Comparison of ENCODE assay signal across 2 cellular contexts in the genomic region with DNA sequence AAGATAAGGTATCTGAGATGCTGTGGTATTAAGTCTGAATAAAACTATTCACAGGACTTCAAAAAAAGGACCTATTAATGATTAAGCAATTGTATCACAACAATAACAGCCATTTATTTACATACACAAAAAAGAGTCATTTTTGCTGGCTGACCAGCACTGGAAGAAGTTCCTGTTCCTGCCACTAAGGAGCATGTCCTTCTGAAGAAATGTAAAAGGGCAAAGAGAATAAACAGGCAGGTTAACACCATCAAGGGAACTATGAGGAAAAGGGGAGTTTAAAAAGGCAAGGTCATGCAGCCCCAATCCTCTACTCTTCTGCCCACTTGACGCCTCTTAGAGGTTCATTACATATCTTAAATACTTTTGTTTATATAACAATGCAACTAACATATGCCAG.
TF ChIP-seq lines count a peak whose summit lies in the region.

No MANE protein-coding gene starts in this region.

TF ChIP-seq in liver, 16 proteins besides CTCF, POLR2A, EP300 and RAD21:
- TF ChIP-seq SP1 (IDR thresholded peaks at IDR 0.05), result no peak
- TF ChIP-seq FOXA2 (IDR thresholded peaks at IDR 0.05), result no peak
TF ChIP-seq in liver: peak in this region for 0.

TF ChIP-seq in HepG2, 621 proteins besides CTCF, POLR2A, EP300 and RAD21:
- TF ChIP-seq, protein P1, sequence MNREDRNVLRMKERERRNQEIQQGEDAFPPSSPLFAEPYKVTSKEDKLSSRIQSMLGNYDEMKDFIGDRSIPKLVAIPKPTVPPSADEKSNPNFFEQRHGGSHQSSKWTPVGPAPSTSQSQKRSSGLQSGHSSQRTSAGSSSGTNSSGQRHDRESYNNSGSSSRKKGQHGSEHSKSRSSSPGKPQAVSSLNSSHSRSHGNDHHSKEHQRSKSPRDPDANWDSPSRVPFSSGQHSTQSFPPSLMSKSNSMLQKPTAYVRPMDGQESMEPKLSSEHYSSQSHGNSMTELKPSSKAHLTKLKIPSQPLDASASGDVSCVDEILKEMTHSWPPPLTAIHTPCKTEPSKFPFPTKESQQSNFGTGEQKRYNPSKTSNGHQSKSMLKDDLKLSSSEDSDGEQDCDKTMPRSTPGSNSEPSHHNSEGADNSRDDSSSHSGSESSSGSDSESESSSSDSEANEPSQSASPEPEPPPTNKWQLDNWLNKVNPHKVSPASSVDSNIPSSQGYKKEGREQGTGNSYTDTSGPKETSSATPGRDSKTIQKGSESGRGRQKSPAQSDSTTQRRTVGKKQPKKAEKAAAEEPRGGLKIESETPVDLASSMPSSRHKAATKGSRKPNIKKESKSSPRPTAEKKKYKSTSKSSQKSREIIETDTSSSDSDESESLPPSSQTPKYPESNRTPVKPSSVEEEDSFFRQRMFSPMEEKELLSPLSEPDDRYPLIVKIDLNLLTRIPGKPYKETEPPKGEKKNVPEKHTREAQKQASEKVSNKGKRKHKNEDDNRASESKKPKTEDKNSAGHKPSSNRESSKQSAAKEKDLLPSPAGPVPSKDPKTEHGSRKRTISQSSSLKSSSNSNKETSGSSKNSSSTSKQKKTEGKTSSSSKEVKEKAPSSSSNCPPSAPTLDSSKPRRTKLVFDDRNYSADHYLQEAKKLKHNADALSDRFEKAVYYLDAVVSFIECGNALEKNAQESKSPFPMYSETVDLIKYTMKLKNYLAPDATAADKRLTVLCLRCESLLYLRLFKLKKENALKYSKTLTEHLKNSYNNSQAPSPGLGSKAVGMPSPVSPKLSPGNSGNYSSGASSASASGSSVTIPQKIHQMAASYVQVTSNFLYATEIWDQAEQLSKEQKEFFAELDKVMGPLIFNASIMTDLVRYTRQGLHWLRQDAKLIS (CRISPR knock-in tag; IDR thresholded peaks at IDR 0.05), result no peak
- TF ChIP-seq MZF1 (CRISPR knock-in tag; IDR thresholded peaks at IDR 0.05; ENCODE audit: borderline replicate concordance) (no peak), ZNF546 (CRISPR knock-in tag; conservative IDR thresholded peaks at IDR 0.05) (no peak), TAF15 (IDR thresholded peaks at IDR 0.05; ENCODE audit: low read depth, low read length, poor library complexity, severe bottlenecking) (no peak), ZBTB8A (CRISPR knock-in tag; IDR thresholded peaks at IDR 0.05; ENCODE audit: borderline replicate concordance, low read depth) (no peak), NFKBIZ (CRISPR knock-in tag; IDR thresholded peaks at IDR 0.05) (no peak), ZNF432 (CRISPR knock-in tag; IDR thresholded peaks at IDR 0.05; ENCODE audit: borderline replicate concordance) (no peak), IKZF1 (IDR thresholded peaks at IDR 0.05) (no peak)
- TF ChIP-seq, protein P2, sequence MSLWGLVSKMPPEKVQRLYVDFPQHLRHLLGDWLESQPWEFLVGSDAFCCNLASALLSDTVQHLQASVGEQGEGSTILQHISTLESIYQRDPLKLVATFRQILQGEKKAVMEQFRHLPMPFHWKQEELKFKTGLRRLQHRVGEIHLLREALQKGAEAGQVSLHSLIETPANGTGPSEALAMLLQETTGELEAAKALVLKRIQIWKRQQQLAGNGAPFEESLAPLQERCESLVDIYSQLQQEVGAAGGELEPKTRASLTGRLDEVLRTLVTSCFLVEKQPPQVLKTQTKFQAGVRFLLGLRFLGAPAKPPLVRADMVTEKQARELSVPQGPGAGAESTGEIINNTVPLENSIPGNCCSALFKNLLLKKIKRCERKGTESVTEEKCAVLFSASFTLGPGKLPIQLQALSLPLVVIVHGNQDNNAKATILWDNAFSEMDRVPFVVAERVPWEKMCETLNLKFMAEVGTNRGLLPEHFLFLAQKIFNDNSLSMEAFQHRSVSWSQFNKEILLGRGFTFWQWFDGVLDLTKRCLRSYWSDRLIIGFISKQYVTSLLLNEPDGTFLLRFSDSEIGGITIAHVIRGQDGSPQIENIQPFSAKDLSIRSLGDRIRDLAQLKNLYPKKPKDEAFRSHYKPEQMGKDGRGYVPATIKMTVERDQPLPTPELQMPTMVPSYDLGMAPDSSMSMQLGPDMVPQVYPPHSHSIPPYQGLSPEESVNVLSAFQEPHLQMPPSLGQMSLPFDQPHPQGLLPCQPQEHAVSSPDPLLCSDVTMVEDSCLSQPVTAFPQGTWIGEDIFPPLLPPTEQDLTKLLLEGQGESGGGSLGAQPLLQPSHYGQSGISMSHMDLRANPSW (CRISPR knock-in tag; IDR thresholded peaks at IDR 0.05; ENCODE audit: borderline replicate concordance), result no peak
- TF ChIP-seq, protein P3, sequence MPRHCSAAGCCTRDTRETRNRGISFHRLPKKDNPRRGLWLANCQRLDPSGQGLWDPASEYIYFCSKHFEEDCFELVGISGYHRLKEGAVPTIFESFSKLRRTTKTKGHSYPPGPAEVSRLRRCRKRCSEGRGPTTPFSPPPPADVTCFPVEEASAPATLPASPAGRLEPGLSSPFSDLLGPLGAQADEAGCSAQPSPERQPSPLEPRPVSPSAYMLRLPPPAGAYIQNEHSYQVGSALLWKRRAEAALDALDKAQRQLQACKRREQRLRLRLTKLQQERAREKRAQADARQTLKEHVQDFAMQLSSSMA (CRISPR knock-in tag; IDR thresholded peaks at IDR 0.05), result no peak
TF ChIP-seq in HepG2: peak in this region for 0.
